In genomic region chr6:109834131-109834530, GRCh38 we compare ENCODE assay signal across 20 cellular contexts.
DNase-seq lines count a peak whose midpoint lies in the region; ATAC-seq and TF ChIP-seq lines count a peak whose summit lies in the region.
"Had no signal": no experiment of that assay in that cellular context is flagged by ENCODE, and none has a peak within 500 bp of the region (broad histone marks: within the 10 kb centered on the region; RNA-seq: fewer than 3 reads in every experiment).

No MANE protein-coding gene starts in this region.

- no peaks in the 10 kb centered on the region for H3K79me2 ChIP-seq in hepatocyte

- no peaks in the 10 kb centered on the region for H3K27me3 ChIP-seq in hepatocyte
- H3K27me3 ChIP-seq: body of pancreas, heart left ventricle had no signal

- no peaks in the 10 kb centered on the region for H3K9me3 ChIP-seq in hepatocyte (ENCODE audit: low read depth)
- H3K9me3 ChIP-seq: body of pancreas, HAP-1, psoas muscle had no signal

- TF ChIP-seq CTCF in HFF-Myc (IDR thresholded peaks at IDR 0.05; ENCODE audit: low read depth, low read length, missing control alignments): no peak
- TF ChIP-seq CTCF in hepatocyte (IDR thresholded peaks at IDR 0.05; ENCODE audit: poor library complexity): no peak

- H3K4me3 ChIP-seq in HFF-Myc (replicated peaks; ENCODE audit: low read depth, low read length): no peak overlapping the region
- no peak overlapping the region for H3K4me3 ChIP-seq in hepatocyte
- H3K4me3 ChIP-seq: body of pancreas, HAP-1, heart left ventricle, psoas muscle had no signal

- H2AFZ ChIP-seq in hepatocyte: no peak overlapping the region

- DNase-seq in DMS 273 (lab: John Stamatoyannopoulos, UW; ENCODE audit: unreplicated experiment) (peak; percentile 20), DMS 273 treated with DMSO at 0.1 percent for 48 hours (lab: John Stamatoyannopoulos, UW) (no peak), HFF-Myc (ENCODE audit: extremely low read depth, low read depth) (peak; percentile 16), NCI-H748 (lab: John Stamatoyannopoulos, UW; ENCODE audit: unreplicated experiment) (peak; percentile 28), hepatocyte (ENCODE audit: low spot score) (peak; percentile 42), retina (no peak), C1 segment of cervical spinal cord (lab: John Stamatoyannopoulos, UW) (no peak)
- DNase-seq: activated CD4-positive, alpha-beta T cell treated with anti-CD3 and anti-CD28 coated beads for 36 hours; activated gamma-delta T cell; activated T-cell treated with anti-CD3 and anti-CD28 coated beads, Interleukin-2, amount 50 U/mL, for 1 hour; CD8-positive, alpha-beta memory T cell; cerebellar nuclear complex; heart left ventricle; NCI-H226; psoas muscle; T-helper 17 cell had no signal

- H3K27ac ChIP-seq in hepatocyte: peak overlapping the region; percentile 83
- H3K27ac ChIP-seq: 22Rv1, body of pancreas, heart left ventricle, psoas muscle had no signal

- no peak for ATAC-seq in GM19035 (IDR thresholded peaks at IDR 0.05; ENCODE audit: unreplicated experiment)
- ATAC-seq: activated CD4-positive, alpha-beta T cell treated with anti-CD3 and anti-CD28 coated beads for 36 hours; body of pancreas; heart left ventricle; psoas muscle; T-helper 17 cell had no signal

- no peaks in the 10 kb centered on the region for H3K36me3 ChIP-seq in hepatocyte (replicated peaks; ENCODE audit: insufficient read depth, low read depth)
- H3K36me3 ChIP-seq: HAP-1, heart left ventricle had no signal

- H3K4me1 ChIP-seq in hepatocyte (ENCODE audit: insufficient read depth): peaks cover 12% of the 10 kb centered on the region
- H3K4me1 ChIP-seq: body of pancreas, HAP-1, heart left ventricle, psoas muscle had no signal

- 50% methylated on average over 3 of the region's 3 CpGs for WGBS in hepatocyte (ENCODE audit: low lambda C conversion rate, missing lambda C conversion rate)

- H3K4me2 ChIP-seq in hepatocyte: peak overlapping the region; percentile 40

- H3K9me2 ChIP-seq in hepatocyte (replicated peaks; ENCODE audit: insufficient read depth): no peaks in the 10 kb centered on the region

- H4K20me1 ChIP-seq in hepatocyte (ENCODE audit: insufficient read depth, poor library complexity, severe bottlenecking): no peaks in the 10 kb centered on the region

Comparison
In these comparisons a context has a peak if more than half of its experiments do, and no peak if none do; other contexts are left out.
1. DNase-seq: peak in DMS 273 (single experiment), HFF-Myc (single experiment), NCI-H748 (single experiment) and hepatocyte (single experiment); none in DMS 273 treated with DMSO at 0.1 percent for 48 hours (single experiment), retina (single experiment) and C1 segment of cervical spinal cord (0 of 14).